ENCODE assay signal across 8 cellular contexts in the genomic region with DNA sequence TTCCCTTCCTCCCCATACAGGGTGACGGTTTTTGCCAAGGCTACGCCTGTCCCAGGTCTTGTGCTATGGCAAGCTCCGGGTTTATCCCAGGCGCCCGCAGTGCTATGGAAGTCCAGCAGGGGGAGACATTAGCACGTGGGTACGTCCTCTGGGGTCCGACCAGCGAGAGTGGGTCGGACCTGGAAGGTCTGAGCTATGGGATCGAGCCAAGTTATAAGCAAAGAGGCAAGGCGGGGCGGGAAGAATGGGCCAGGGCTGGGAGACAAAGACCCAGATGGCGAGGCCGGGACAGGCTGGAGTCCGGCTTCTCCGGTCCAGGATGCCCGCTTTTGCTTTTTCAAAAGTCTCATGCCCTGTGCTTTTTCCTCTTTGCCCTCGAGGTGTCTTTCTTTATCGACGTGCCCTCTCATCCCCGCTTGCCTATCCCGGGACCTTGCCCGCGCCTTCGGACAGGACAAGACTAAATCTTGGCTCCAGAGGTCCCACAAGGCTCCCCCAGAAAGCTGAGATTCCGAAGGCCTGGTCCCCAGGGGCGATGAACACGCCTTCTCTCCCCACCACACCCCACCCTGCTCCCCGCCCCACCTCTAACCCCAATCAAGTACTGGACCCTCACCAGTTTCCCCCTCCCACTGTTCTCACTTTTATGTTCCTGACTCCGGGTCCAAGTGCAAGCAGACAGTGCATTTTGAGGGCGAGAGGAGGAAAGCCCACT. TPM values are rescaled to one million over a fixed set of nuclear protein-coding genes. Genes with fewer than 3 reads are reported as not detected.
DNase-seq lines count a peak whose midpoint lies in the region; ATAC-seq and TF ChIP-seq lines count a peak whose summit lies in the region.

No MANE protein-coding gene starts in this region.

- peak overlapping the region; percentile 5 for H3K4me3 ChIP-seq in choroid plexus epithelial cell (ENCODE audit: low read depth, low read length)

- peak; percentile 87 for TF ChIP-seq CTCF in choroid plexus epithelial cell (conservative IDR thresholded peaks at IDR 0.05; ENCODE audit: low read depth, low read length)

- DNase-seq in DMS53 treated with DMSO at 0.1 percent for 48 hours (lab: John Stamatoyannopoulos, UW; ENCODE audit: unreplicated experiment) (peak; percentile 52), NCI-H2196 treated with DMSO at 0.1 percent for 48 hours (lab: John Stamatoyannopoulos, UW; ENCODE audit: unreplicated experiment) (peak; percentile 32), choroid plexus epithelial cell (ENCODE audit: low read depth) (peak; percentile 90), left colon (peak; percentile 70 to 86)
- DNase-seq in activated CD4-positive, alpha-beta T cell treated with anti-CD3 and anti-CD28 coated beads for 24 hours (ENCODE audit: low read depth in 2 of 2): peak; percentile 65 to 66
- DNase-seq in stimulated activated CD4-positive, alpha-beta T cell treated with anti-CD3 and anti-CD28 coated beads, Interleukin-15, amount 100 ng/mL, for 48 hours (ENCODE audit: low read depth in 2 of 2): peak; percentile 43 to 72

- ATAC-seq in HG02642 (IDR thresholded peaks at IDR 0.05; ENCODE audit: poor library complexity, unreplicated experiment) (peak; percentile 40), left colon (peak; percentile 41), HG02970 (IDR thresholded peaks at IDR 0.05; ENCODE audit: low FRiP score, unreplicated experiment) (no peak)

- intact Hi-C loops in left colon (cut with DNase I, micrococcal nuclease): loop anchor here (5.0 to 10.0 kb wide), 4 partner anchors 237 to 457 kb away; no protein-coding TSS in a partner anchor

RNA-seq across cellular contexts. Expression of a gene that starts 0.8 kb away (rescaled TPM):
- total RNA-seq in left colon: 10 to 100 TPM; 68.5 to 80.0 TPM

Comparison
In these comparisons a context has a peak if more than half of its experiments do, and no peak if none do; other contexts are left out.
1. DNase-seq: peak in every context shown above with its lines; median percentile 90 in choroid plexus epithelial cell; 78 in left colon; 66 in activated CD4-positive, alpha-beta T cell treated with anti-CD3 and anti-CD28 coated beads for 24 hours; 58 in stimulated activated CD4-positive, alpha-beta T cell treated with anti-CD3 and anti-CD28 coated beads, Interleukin-15, amount 100 ng/mL, for 48 hours; 52 in DMS53 treated with DMSO at 0.1 percent for 48 hours; 32 in NCI-H2196 treated with DMSO at 0.1 percent for 48 hours.